8 cellular contexts compared by ENCODE assay signal in genomic region chr11:65424200-65425104, GRCh38. TPM values are rescaled to one million over a fixed set of nuclear protein-coding genes. Genes with fewer than 3 reads are reported as not detected.
DNase-seq lines count a peak whose midpoint lies in the region; ATAC-seq and TF ChIP-seq lines count a peak whose summit lies in the region.

No MANE protein-coding gene starts in this region.

- H3K9me3 ChIP-seq in Loucy (ENCODE audit: insufficient read depth, low read depth, low read length), result no peaks in the 10 kb centered on the region
- no peaks in the 10 kb centered on the region for H3K9me3 ChIP-seq in cardiac muscle cell (ENCODE audit: low read depth)
- H3K9me3 ChIP-seq in psoas muscle, result no peaks in the 10 kb centered on the region

- no peaks in the 10 kb centered on the region for H3K27me3 ChIP-seq in Loucy (ENCODE audit: insufficient read depth, low read length, poor library complexity, severe bottlenecking)
- H3K27me3 ChIP-seq in cardiac muscle cell, result no peaks in the 10 kb centered on the region
- H3K27me3 ChIP-seq in psoas muscle (ENCODE audit: insufficient read depth in 3 of 3, low read length in 2 of 3), result no peaks in the 10 kb centered on the region

- no peak overlapping the region for H2AFZ ChIP-seq in Loucy (ENCODE audit: low read length)

- DNase-seq in CD14-positive monocyte (ENCODE audit: low spot score) (no peak), cardiac muscle cell (ENCODE audit: low read depth in 1 of 2, low spot score in 1 of 2) (peak in 1 of 2 donors; percentile 81), psoas muscle (peak; percentile 63 to 76), OCI-M2 (lab: John Stamatoyannopoulos, UW; ENCODE audit: unreplicated experiment) (no peak), NCI-H774 (lab: John Stamatoyannopoulos, UW) (no peak)
- DNase-seq in activated effector memory CD4-positive, alpha-beta T cell treated with anti-CD3 and anti-CD28 coated beads, Interleukin-2, amount 50 U/mL, for 16 hours, result peak; percentile 88

- H3F3A ChIP-seq in Loucy (ENCODE audit: low read depth), result peaks cover 9% of the 10 kb centered on the region

- H3K9me3 Mint-ChIP-seq in CD14-positive monocyte, result peaks cover 6 to 23% (median 18%) of the 10 kb centered on the region in 7 donors

- no peak for TF ChIP-seq CTCF in CD14-positive monocyte (IDR thresholded peaks at IDR 0.05)
- TF ChIP-seq CTCF in Loucy (conservative IDR thresholded peaks at IDR 0.05; ENCODE audit: low read length), result no peak
- TF ChIP-seq CTCF in cardiac muscle cell (IDR thresholded peaks at IDR 0.05; ENCODE audit: low read depth, low read length), result no peak
- no peak for TF ChIP-seq CTCF in psoas muscle (IDR thresholded peaks at IDR 0.05)

- peaks cover 56 to 61% of the 10 kb centered on the region in 2 donors for H3K36me3 Mint-ChIP-seq in CD14-positive monocyte

- H3K27ac Mint-ChIP-seq in CD14-positive monocyte, result peak overlapping the region; percentile 99 to 100 (median 100)

- H3K4me2 ChIP-seq in Loucy (ENCODE audit: low read depth, low read length, poor library complexity, severe bottlenecking), result peak overlapping the region; percentile 99

- peaks cover 75% of the 10 kb centered on the region for H3K4me1 ChIP-seq in Loucy (ENCODE audit: insufficient read depth, low read length, poor library complexity, severe bottlenecking)
- H3K4me1 ChIP-seq in cardiac muscle cell (ENCODE audit: low read depth), result peaks cover 78% of the 10 kb centered on the region
- H3K4me1 ChIP-seq in psoas muscle, result peaks cover 18% of the 10 kb centered on the region

- H3K9me2 ChIP-seq in Loucy (replicated peaks; ENCODE audit: low read depth, low read length), result no peaks in the 10 kb centered on the region

- H4K20me1 ChIP-seq in Loucy (ENCODE audit: insufficient read depth, low read length, poor library complexity, severe bottlenecking), result peaks cover 64% of the 10 kb centered on the region

- peaks cover 88% of the 10 kb centered on the region for H3K79me2 ChIP-seq in Loucy (ENCODE audit: insufficient read depth, low read length)

- H3K4me1 Mint-ChIP-seq in CD14-positive monocyte, result peaks cover 36% of the 10 kb centered on the region

- intact Hi-C loops in CD14-positive monocyte (cut with micrococcal nuclease), result loop anchor here in 1 of 2 donors (1.0 kb wide), 1 partner anchor 7 kb away; no protein-coding TSS in a partner anchor
- intact Hi-C loops in psoas muscle (cut with DNase I), result loop anchor here in 1 of 2 donors (1.0 kb wide), 1 partner anchor 14 kb away; no protein-coding TSS in a partner anchor

- H3K9ac ChIP-seq in Loucy (ENCODE audit: low read depth, low read length, poor library complexity, severe bottlenecking), result peak overlapping the region; percentile 100

- H3K36me3 ChIP-seq in Loucy (ENCODE audit: insufficient read depth, low read length) (no peaks in the 10 kb centered on the region; the same call in 1 of the 2 replicates), cardiac muscle cell (no peaks in the 10 kb centered on the region), psoas muscle (ENCODE audit: insufficient read depth in 1 of 2, low read depth in 1 of 2) (peaks cover 0 to 58% of the 10 kb centered on the region in 2 donors)

- peak overlapping the region; percentile 99 to 100 for H3K4me3 Mint-ChIP-seq in CD14-positive monocyte

- H3K27me3 Mint-ChIP-seq in CD14-positive monocyte (ENCODE audit: low read depth in 3 of 3), result peaks cover 0 to 30% (median 15%) of the 10 kb centered on the region in 3 donors

- whole genome bisulfite sequencing in psoas muscle, 3 donors, result 0 to 1% (median 0%) methylated on average over 18 of the region's 18 CpGs

- ATAC-seq in psoas muscle, result no peak
- no peak for ATAC-seq in HG03135 (IDR thresholded peaks at IDR 0.05; ENCODE audit: unreplicated experiment)

- H3K27ac ChIP-seq in cardiac muscle cell (peak overlapping the region; percentile 35), psoas muscle (peak overlapping the region; percentile 100)

- H3K4me3 ChIP-seq in Loucy (ENCODE audit: low read length, poor library complexity, severe bottlenecking), result peak overlapping the region; percentile 94
- H3K4me3 ChIP-seq in cardiac muscle cell, result peak overlapping the region; percentile 35
- peak overlapping the region; percentile 86 for H3K4me3 ChIP-seq in psoas muscle

RNA-seq across cellular contexts. Expression of gene NEAT1, which starts 1.9 kb away (rescaled TPM):
- 1 to 10 TPM in 1 of 2 donors, under 1 TPM in 1; 0.90 to 1.3 TPM for polyA plus RNA-seq in CD14-positive monocyte
- total RNA-seq in cardiac muscle cell, result 3.4 and 11.3 TPM in 2 replicates
- polyA plus RNA-seq in cardiac muscle cell, result 4.2 and 5.6 TPM in 2 replicates
- 1,000 to 10,000 TPM in 1 of 4 donors, 100 to 1,000 TPM in 3; 517 to 1,759 (median 646) TPM for total RNA-seq in psoas muscle
- 100 to 1,000 TPM; 474 to 758 (median 716) TPM for polyA plus RNA-seq in psoas muscle

RNA-seq across cellular contexts. Expression of gene FRMD8, which starts 38.0 kb away (rescaled TPM):
- polyA plus RNA-seq in CD14-positive monocyte (10 to 100 TPM; 33.7 to 41.2 TPM), cardiac muscle cell (26.8 and 32.6 TPM in 2 replicates), psoas muscle (10 to 100 TPM; 10.6 to 20.8 (median 12.9) TPM)
- total RNA-seq in cardiac muscle cell (36.3 and 64.6 TPM in 2 replicates), psoas muscle (10 to 100 TPM in 3 of 4 donors, 1 to 10 TPM in 1; 7.4 to 27.7 (median 13.9) TPM)

RNA-seq across cellular contexts. Expression of gene SLC25A45, which starts 42.0 kb away (rescaled TPM):
- polyA plus RNA-seq in CD14-positive monocyte (1 to 10 TPM; 3.7 to 4.1 TPM), cardiac muscle cell (4.5 and 10.5 TPM in 2 replicates), psoas muscle (10 to 100 TPM in 1 of 3 donors, 1 to 10 TPM in 2; 3.7 to 18.5 (median 6.1) TPM)
- total RNA-seq in cardiac muscle cell (3.0 and 4.8 TPM in 2 replicates), psoas muscle (1 to 10 TPM; 5.7 to 8.8 (median 7.2) TPM)

Comparison
In these comparisons a context has a peak if more than half of its experiments do, and no peak if none do; other contexts are left out.
1. DNase-seq: peak in activated effector memory CD4-positive, alpha-beta T cell treated with anti-CD3 and anti-CD28 coated beads, Interleukin-2, amount 50 U/mL, for 16 hours (single experiment) and psoas muscle (2 of 2); none in CD14-positive monocyte (single experiment), OCI-M2 (single experiment) and NCI-H774 (single experiment).
2. H3K4me3 ChIP-seq: peak in every context shown above with its lines; median percentile 94 in Loucy; 86 in psoas muscle; 35 in cardiac muscle cell.
3. RNA of gene NEAT1, which starts 1.9 kb away (polyA plus RNA-seq): 474 to 758 TPM in psoas muscle; 4.2 to 5.6 TPM in cardiac muscle cell and 0.90 to 1.3 TPM in CD14-positive monocyte; every median in the first group is over 10 times any median in the second.